Comparison of ENCODE assay signal across 8 cellular contexts in genomic region chr3:136195258-136196063, GRCh38. TPM values are rescaled to one million over a fixed set of nuclear protein-coding genes. Genes with fewer than 3 reads are reported as not detected.
DNase-seq lines count a peak whose midpoint lies in the region; ATAC-seq and TF ChIP-seq lines count a peak whose summit lies in the region.

No MANE protein-coding gene starts in this region.

- H3K4me1 ChIP-seq in right atrium auricular region, result peaks cover 0 to 44% of the 10 kb centered on the region in 2 donors
- H3K4me1 ChIP-seq in psoas muscle, result peaks cover 40% of the 10 kb centered on the region
- H3K4me1 ChIP-seq in vagina, result peaks cover 40% of the 10 kb centered on the region

- TF ChIP-seq CTCF in right atrium auricular region (IDR thresholded peaks at IDR 0.05), result no peak
- no peak for TF ChIP-seq CTCF in psoas muscle (IDR thresholded peaks at IDR 0.05)
- no peak for TF ChIP-seq CTCF in vagina (IDR thresholded peaks at IDR 0.05)

- intact Hi-C loops in psoas muscle (cut with DNase I) (loop anchor here (5.0 to 10.0 kb wide), 7 partner anchors 33 to 559 kb away; partner anchors contain the start of genes STAG1 (in 2 of the 2), PCCB (in 1 of the 2) and PPP2R3A (in 1 of the 2)), vagina (cut with DNase I) (loop anchor here (2.0 to 10.0 kb wide), 2 partner anchors 231 to 557 kb away; partner anchors contain the start of genes PPP2R3A and STAG1)

- no peaks in the 10 kb centered on the region for H3K27me3 ChIP-seq in right atrium auricular region
- no peaks in the 10 kb centered on the region for H3K27me3 ChIP-seq in psoas muscle (ENCODE audit: insufficient read depth in 3 of 3, low read length in 2 of 3)
- H3K27me3 ChIP-seq in vagina, result no peaks in the 10 kb centered on the region

- peak; percentile 38 for ATAC-seq in GM21423 (IDR thresholded peaks at IDR 0.05; ENCODE audit: unreplicated experiment)
- peak; percentile 47 to 64 (median 59) for ATAC-seq in psoas muscle

- DNase-seq in ELF-1 (ENCODE audit: low read depth, low spot score) (peak; percentile 72), HuH-7.5 (ENCODE audit: low spot score) (peak; percentile 59), SIG-M5 treated with dmso at 0.1 percent for 504 hours (lab: John Stamatoyannopoulos, UW; ENCODE audit: unreplicated experiment) (peak; percentile 72), amniotic stem cell (lab: John Stamatoyannopoulos, UW) (peak; percentile 55), right atrium auricular region (ENCODE audit: low spot score) (peak; percentile 75), psoas muscle (peak; percentile 86 to 92), vagina (ENCODE audit: extremely low spot score in 2 of 2) (no peak)

- no peak for TF ChIP-seq POLR2A in vagina (IDR thresholded peaks at IDR 0.05)

- no peaks in the 10 kb centered on the region for H3K9me3 ChIP-seq in right atrium auricular region
- H3K9me3 ChIP-seq in psoas muscle, result no peaks in the 10 kb centered on the region
- no peaks in the 10 kb centered on the region for H3K9me3 ChIP-seq in vagina

- H3K4me3 ChIP-seq in right atrium auricular region, result peak overlapping the region; percentile 69 to 76
- peak overlapping the region; percentile 99 for H3K4me3 ChIP-seq in psoas muscle
- peak overlapping the region; percentile 89 to 94 for H3K4me3 ChIP-seq in vagina

- no peaks in the 10 kb centered on the region for H3K36me3 ChIP-seq in right atrium auricular region
- no peaks in the 10 kb centered on the region for H3K36me3 ChIP-seq in psoas muscle (ENCODE audit: insufficient read depth in 1 of 2, low read depth in 1 of 2)
- no peaks in the 10 kb centered on the region for H3K36me3 ChIP-seq in vagina

- H3K27ac ChIP-seq in right atrium auricular region, result peak overlapping the region; percentile 99 to 100
- H3K27ac ChIP-seq in psoas muscle, result peak overlapping the region; percentile 100
- peak overlapping the region; percentile 100 for H3K27ac ChIP-seq in vagina

- WGBS in psoas muscle, 3 donors, result 0% methylated on average over 55 to 103 of the region's 103 CpGs

RNA-seq across cellular contexts. Expression of gene MSL2, which starts 0.7 kb away (rescaled TPM):
- total RNA-seq in right atrium auricular region (10 to 100 TPM; 19.2 to 22.0 TPM), psoas muscle (10 to 100 TPM; 21.8 to 28.6 (median 24.9) TPM), vagina (18.7 TPM)
- 10 to 100 TPM in 1 of 3 donors, 1 to 10 TPM in 2; 6.7 to 14.3 (median 8.2) TPM for polyA plus RNA-seq in psoas muscle

RNA-seq across cellular contexts. Expression of gene PCCB, which starts 54.7 kb away (rescaled TPM):
- total RNA-seq in right atrium auricular region, result 100 to 1,000 TPM in 1 of 2 donors, 10 to 100 TPM in 1; 43.2 to 112 TPM
- total RNA-seq in psoas muscle, result 10 to 100 TPM; 36.4 to 60.4 (median 52.5) TPM
- polyA plus RNA-seq in psoas muscle, result 10 to 100 TPM; 20.0 to 25.7 (median 23.9) TPM
- 16.7 TPM for total RNA-seq in vagina

Comparison
In these comparisons a context has a peak if more than half of its experiments do, and no peak if none do; other contexts are left out.
1. DNase-seq: peak in ELF-1 (single experiment), HuH-7.5 (single experiment), SIG-M5 treated with dmso at 0.1 percent for 504 hours (single experiment), amniotic stem cell (single experiment), right atrium auricular region (single experiment) and psoas muscle (2 of 2); none in vagina (0 of 2).
2. Peak in every context shown above with its lines, with median percentiles within 50 percentile points of each other: H3K27ac ChIP-seq and H3K4me3 ChIP-seq.